ENCODE assay signal across 17 cellular contexts in the genomic region with DNA sequence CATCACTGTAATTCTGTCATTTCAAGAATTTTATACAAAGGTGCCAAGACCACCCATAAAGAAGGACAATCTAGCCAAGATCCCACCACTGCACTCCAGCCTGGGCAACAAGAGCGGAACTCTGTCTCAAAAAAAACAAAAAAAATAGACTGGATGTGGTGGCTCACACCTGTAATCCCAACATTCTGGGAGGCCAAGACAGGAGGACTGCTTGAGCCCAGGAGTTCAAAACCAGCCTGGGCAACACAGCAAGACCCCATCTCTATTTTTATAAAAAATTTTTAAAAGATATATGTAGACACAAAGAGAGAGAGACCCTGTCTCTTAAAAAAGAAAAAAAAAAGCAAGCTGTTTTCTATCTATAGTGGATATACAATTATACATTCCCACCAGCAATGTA. TPM values are rescaled to one million over a fixed set of nuclear protein-coding genes. Genes with fewer than 3 reads are reported as not detected.
DNase-seq lines count a peak whose midpoint lies in the region; ATAC-seq, FAIRE-seq and TF ChIP-seq lines count a peak whose summit lies in the region.
"Had no signal": no experiment of that assay in that cellular context is flagged by ENCODE, and none has a peak within 500 bp of the region (broad histone marks: within the 10 kb centered on the region; RNA-seq: fewer than 3 reads in every experiment).

No MANE protein-coding gene starts in this region.

- H3K27ac ChIP-seq in OCI-LY7 (ENCODE audit: low read depth, low read length, poor library complexity, severe bottlenecking), result no peak overlapping the region
- no peak overlapping the region for H3K27ac ChIP-seq in keratinocyte (ENCODE audit: control insufficient read depth, insufficient read depth, low read length)
- H3K27ac ChIP-seq: SK-N-MC had no signal

- intact Hi-C loops in OCI-LY7 (cut with micrococcal nuclease; ENCODE audit: unreplicated experiment), result no loop called here

- TF ChIP-seq CTCF in OCI-LY7 (conservative IDR thresholded peaks at IDR 0.05; ENCODE audit: low read length) (no peak), keratinocyte (optimal IDR thresholded peaks at IDR 0.05 in 1 of 3, IDR thresholded peaks at IDR 0.05 in 1 of 3, conservative IDR thresholded peaks at IDR 0.05 in 1 of 3; ENCODE audit: extremely low read depth in 1 of 3, insufficient read depth in 2 of 3, low read length in 3 of 3) (no peak)

- H3K9ac ChIP-seq in keratinocyte (ENCODE audit: control insufficient read depth, extremely low read depth, insufficient read depth, low read length), result no peak overlapping the region

- H2AFZ ChIP-seq in OCI-LY7 (ENCODE audit: low read length) (no peak overlapping the region), keratinocyte (ENCODE audit: control insufficient read depth, low read length) (no peak overlapping the region)
- H2AFZ ChIP-seq: PC-9 had no signal

- H3K79me2 ChIP-seq in OCI-LY7 (ENCODE audit: insufficient read depth, low read depth, low read length), result peaks cover 100% of the 10 kb centered on the region
- H3K79me2 ChIP-seq in keratinocyte (ENCODE audit: control insufficient read depth, insufficient read depth, low read length), result peaks cover 99% of the 10 kb centered on the region

- H3K36me3 ChIP-seq in OCI-LY7 (ENCODE audit: insufficient read depth, low read length), result peaks cover 80% of the 10 kb centered on the region
- peaks cover 0 to 7% of the 10 kb centered on the region in 2 experiments for H3K36me3 ChIP-seq in keratinocyte (ENCODE audit: control insufficient read depth in 2 of 2, extremely low read depth in 1 of 2, insufficient read depth in 2 of 2, low read length in 2 of 2)

- ATAC-seq in stimulated activated naive CD8-positive, alpha-beta T cell treated with anti-CD3 and anti-CD28 coated beads, Interleukin-15, amount 100 ng/mL, for 72 hours, result no peak
- ATAC-seq in SK-N-SH treated with all-trans-retinoic acid at 6 μM for 48 hours (no peak), GM21825 (IDR thresholded peaks at IDR 0.05; ENCODE audit: unreplicated experiment) (no peak)

- peaks cover 58% of the 10 kb centered on the region for H3K4me1 Mint-ChIP-seq in stimulated activated naive CD8-positive, alpha-beta T cell treated with anti-CD3 and anti-CD28 coated beads, Interleukin-15, Interleukin-2, amounts not matched to agents 100 ng/mL and 50 ng/mL, for 24 hours (ENCODE audit: low read depth)
- H3K4me1 Mint-ChIP-seq in stimulated activated naive CD8-positive, alpha-beta T cell treated with anti-CD3 and anti-CD28 coated beads, Interleukin-15, amount 100 ng/mL, for 72 hours, result peaks cover 50% of the 10 kb centered on the region

- CTCF ChIA-PET in OCI-LY7 (lab: Charles Lee; ENCODE audit: unreplicated experiment), result no interaction called here

- H3K9me3 Mint-ChIP-seq in stimulated activated naive CD8-positive, alpha-beta T cell treated with anti-CD3 and anti-CD28 coated beads, Interleukin-15, Interleukin-2, amounts not matched to agents 100 ng/mL and 50 ng/mL, for 24 hours, result no peaks in the 10 kb centered on the region
- H3K9me3 Mint-ChIP-seq in stimulated activated naive CD8-positive, alpha-beta T cell treated with anti-CD3 and anti-CD28 coated beads, Interleukin-15, amount 100 ng/mL, for 72 hours, result no peaks in the 10 kb centered on the region

- no peak for FAIRE-seq in keratinocyte (lab: Jason Lieb, UNC)

- dilution Hi-C loops in keratinocyte (cut with MboI; ENCODE audit: extremely low pct_ligation_motif_present, low sequenced_read_pairs), result no loop called here

- no peaks in the 10 kb centered on the region for H3K27me3 ChIP-seq in keratinocyte (ENCODE audit: control insufficient read depth, extremely low read depth, insufficient read depth, low read length)

- H3K27me3 Mint-ChIP-seq in stimulated activated naive CD8-positive, alpha-beta T cell treated with anti-CD3 and anti-CD28 coated beads, Interleukin-15, Interleukin-2, amounts not matched to agents 100 ng/mL and 50 ng/mL, for 24 hours, result no peaks in the 10 kb centered on the region
- H3K27me3 Mint-ChIP-seq in stimulated activated naive CD8-positive, alpha-beta T cell treated with anti-CD3 and anti-CD28 coated beads, Interleukin-15, amount 100 ng/mL, for 72 hours, result no peaks in the 10 kb centered on the region

- DNase-seq in stimulated activated naive CD8-positive, alpha-beta T cell treated with anti-CD3 and anti-CD28 coated beads, Interleukin-15, amount 100 ng/mL, for 72 hours, result no peak
- DNase-seq in OCI-LY7 (ENCODE audit: low spot score), result no peak
- no peak for DNase-seq in keratinocyte (ENCODE audit: low read depth, low spot score)
- DNase-seq in GM19238 (ENCODE audit: insufficient read length, low spot score), result no peak
- DNase-seq in activated CD4-positive, alpha-beta T cell treated with anti-CD3 and anti-CD28 coated beads for 4 hours, result no peak
- DNase-seq: DND-41, GF-D8, HCEC 1CT, IMR-90, NCI-H146, NCI-H2227 treated with DMSO at 0.1 percent for 48 hours, NCI-H526 treated with DMSO at 0.1 percent for 48 hours, PC-9 had no signal

- H3K27ac Mint-ChIP-seq in stimulated activated naive CD8-positive, alpha-beta T cell treated with anti-CD3 and anti-CD28 coated beads, Interleukin-15, Interleukin-2, amounts not matched to agents 100 ng/mL and 50 ng/mL, for 24 hours, result peak overlapping the region; percentile 68
- H3K27ac Mint-ChIP-seq in stimulated activated naive CD8-positive, alpha-beta T cell treated with anti-CD3 and anti-CD28 coated beads, Interleukin-15, amount 100 ng/mL, for 72 hours, result no peak overlapping the region

- no peaks in the 10 kb centered on the region; the same call in 1 of the 2 replicates for H3K9me3 ChIP-seq in OCI-LY7 (ENCODE audit: low read length)
- no peaks in the 10 kb centered on the region for H3K9me3 ChIP-seq in keratinocyte (ENCODE audit: control insufficient read depth, low read depth, low read length)

- POLR2A ChIA-PET in OCI-LY7 (lab: Charles Lee), result interaction anchor here (1.1 kb wide), 1 partner anchor 45 kb away, joined by 4 read pairs; no protein-coding TSS in a partner anchor

- H4K20me1 ChIP-seq in OCI-LY7 (ENCODE audit: insufficient read depth, low read length), result peaks cover 47% of the 10 kb centered on the region
- H4K20me1 ChIP-seq in keratinocyte (ENCODE audit: control insufficient read depth, extremely low read depth, insufficient read depth, low read length), result peaks cover 38% of the 10 kb centered on the region

- no peak overlapping the region for H3K4me3 ChIP-seq in OCI-LY7 (ENCODE audit: low read depth, low read length, poor library complexity, severe bottlenecking)
- H3K4me3 ChIP-seq in keratinocyte (ENCODE audit: control insufficient read depth in 2 of 3, extremely low read depth in 1 of 3, insufficient read depth in 2 of 3, low read depth in 1 of 3, low read length in 3 of 3), result peak overlapping the region in 1 of 3 experiments; percentile 37
- H3K4me3 ChIP-seq: PC-9, SK-N-MC had no signal

- peak overlapping the region; percentile 23 for H3K4me3 Mint-ChIP-seq in stimulated activated naive CD8-positive, alpha-beta T cell treated with anti-CD3 and anti-CD28 coated beads, Interleukin-15, Interleukin-2, amounts not matched to agents 100 ng/mL and 50 ng/mL, for 24 hours
- H3K4me3 Mint-ChIP-seq in stimulated activated naive CD8-positive, alpha-beta T cell treated with anti-CD3 and anti-CD28 coated beads, Interleukin-15, amount 100 ng/mL, for 72 hours, result no peak overlapping the region

- peaks cover 7% of the 10 kb centered on the region for H3K9me1 ChIP-seq in keratinocyte (ENCODE audit: control insufficient read depth, extremely low read depth, insufficient read depth, low read length)

- BruUV-seq in OCI-LY7 (replicated peaks; lab: Mats Ljungman, UMichigan), result no TSS peak

- H3K4me2 ChIP-seq in OCI-LY7 (ENCODE audit: low read length) (peak overlapping the region; percentile 28; the same call in 1 of the 2 replicates), keratinocyte (ENCODE audit: control insufficient read depth, extremely low read depth, insufficient read depth, low read depth, low read length) (peak overlapping the region; percentile 60)
- H3K4me2 ChIP-seq: PC-9 had no signal

- H3K9me2 ChIP-seq in OCI-LY7 (ENCODE audit: insufficient read depth, low read length), result no peaks in the 10 kb centered on the region

- H3K36me3 Mint-ChIP-seq in stimulated activated naive CD8-positive, alpha-beta T cell treated with anti-CD3 and anti-CD28 coated beads, Interleukin-15, Interleukin-2, amounts not matched to agents 100 ng/mL and 50 ng/mL, for 24 hours (ENCODE audit: low read depth), result peaks cover 25% of the 10 kb centered on the region

- H3K4me1 ChIP-seq in OCI-LY7 (ENCODE audit: insufficient read depth, low read length, poor library complexity, severe bottlenecking) (peaks cover 82% of the 10 kb centered on the region), keratinocyte (ENCODE audit: control insufficient read depth, extremely low read depth, insufficient read depth, low read length) (peaks cover 43% of the 10 kb centered on the region)

TF ChIP-seq in SK-N-SH treated with all-trans-retinoic acid at 6 μM for 48 hours, 23 proteins besides CTCF, POLR2A, EP300 and RAD21 (continues in another document):
- no peak for TF ChIP-seq ZNF70 (CRISPR knock-in tag; IDR thresholded peaks at IDR 0.05)
- TF ChIP-seq, protein P1, sequence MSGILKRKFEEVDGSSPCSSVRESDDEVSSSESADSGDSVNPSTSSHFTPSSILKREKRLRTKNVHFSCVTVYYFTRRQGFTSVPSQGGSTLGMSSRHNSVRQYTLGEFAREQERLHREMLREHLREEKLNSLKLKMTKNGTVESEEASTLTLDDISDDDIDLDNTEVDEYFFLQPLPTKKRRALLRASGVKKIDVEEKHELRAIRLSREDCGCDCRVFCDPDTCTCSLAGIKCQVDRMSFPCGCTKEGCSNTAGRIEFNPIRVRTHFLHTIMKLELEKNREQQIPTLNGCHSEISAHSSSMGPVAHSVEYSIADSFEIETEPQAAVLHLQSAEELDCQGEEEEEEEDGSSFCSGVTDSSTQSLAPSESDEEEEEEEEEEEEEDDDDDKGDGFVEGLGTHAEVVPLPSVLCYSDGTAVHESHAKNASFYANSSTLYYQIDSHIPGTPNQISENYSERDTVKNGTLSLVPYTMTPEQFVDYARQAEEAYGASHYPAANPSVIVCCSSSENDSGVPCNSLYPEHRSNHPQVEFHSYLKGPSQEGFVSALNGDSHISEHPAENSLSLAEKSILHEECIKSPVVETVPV (CRISPR knock-in tag; IDR thresholded peaks at IDR 0.05), result no peak

RNA-seq across cellular contexts. Expression of a gene that starts 8.8 kb away (rescaled TPM):
- total RNA-seq in OCI-LY7 (2014; rRNA removed; shearing (Covaris generic)), result 115 and 124 TPM in 2 replicates
- 216 and 222 TPM in 2 replicates for total RNA-seq in OCI-LY7 (2022)
- 52.1 to 86.2 TPM (median 60.1 TPM) in 3 replicates for polyA plus RNA-seq in keratinocyte
- polyA plus RNA-seq in keratinocyte (2011; ENCODE audit: low read depth), result 36.2 TPM
- polyA plus RNA-seq in keratinocyte (2011; cell fraction: cytosol; rRNA removed), result 53.0 and 109 TPM in 2 replicates
- polyA plus RNA-seq in keratinocyte (2011; cell fraction: nucleus; rRNA removed), result 56.5 and 67.3 TPM in 2 replicates
- polyA plus RNA-seq in keratinocyte (2012; ENCODE audit: low replicate concordance), result 63.6 and 74.0 TPM in 2 replicates
- 19.1 to 49.6 TPM (median 30.4 TPM) in 3 replicates for polyA minus RNA-seq in keratinocyte
- polyA minus RNA-seq in keratinocyte (2011; cell fraction: cytosol; rRNA and poly(A)+ RNA removed), result 77.9 TPM
- 51.2 and 60.7 TPM in 2 replicates for polyA minus RNA-seq in keratinocyte (2011; cell fraction: nucleus; rRNA and poly(A)+ RNA removed)
